44 cellular contexts compared by ENCODE assay signal in genomic region chr19:16005925-16006324, GRCh38. TPM values are rescaled to one million over a fixed set of nuclear protein-coding genes. Genes with fewer than 3 reads are reported as not detected.
"Had no signal": no experiment of that assay in that cellular context is flagged by ENCODE, and none has a peak within 500 bp of the region (broad histone marks: within the 10 kb centered on the region; RNA-seq: fewer than 3 reads in every experiment).

No MANE protein-coding gene starts in this region.

- H3K4me1 Mint-ChIP-seq: brain had no signal

- ATAC-seq: activated naive CD4-positive, alpha-beta T cell treated with anti-CD3 and anti-CD28 coated beads, Interleukin-2, amount 50 U/mL, for 72 hours; activated naive CD8-positive, alpha-beta T cell treated with anti-CD3 and anti-CD28 coated beads, Interleukin-2, amount 50 U/mL, for 24 hours; activated T-cell treated with anti-CD3 and anti-CD28 coated beads, Interleukin-2, amount 50 U/mL, for 4 hours; activated T-cell treated with anti-CD3 and anti-CD28 coated beads, Interleukin-2, amount 50 U/mL, for 72 hours; activated T-helper 17 cell treated with anti-CD3 and anti-CD28 coated beads, Interleukin-2, amount 50 U/mL, for 72 hours; body of pancreas had no signal

- H3K4me1 ChIP-seq: adrenal gland, breast epithelium had no signal

- H3K36me3 Mint-ChIP-seq: activated naive CD4-positive, alpha-beta T cell treated with anti-CD3 and anti-CD28 coated beads, Interleukin-2, amount 10 ng/mL, durations not matched to agents 7 days and 5 days; activated naive CD4-positive, alpha-beta T cell treated with anti-CD3 and anti-CD28 coated beads, Interleukin-2, amount 50 U/mL, for 24 hours; activated naive CD4-positive, alpha-beta T cell treated with anti-CD3 and anti-CD28 coated beads, Interleukin-2, amount 50 U/mL, for 72 hours; activated naive CD8-positive, alpha-beta T cell treated with anti-CD3 and anti-CD28 coated beads for 36 hours; brain had no signal

- H3K36me3 ChIP-seq: adrenal gland, ascending aorta, brain microvascular endothelial cell, breast epithelium, cardiac muscle cell had no signal

- DNase-seq: activated effector memory CD4-positive, alpha-beta T cell treated with anti-CD3 and anti-CD28 coated beads, Interleukin-2, amount 50 U/mL, for 16 hours; activated effector memory CD4-positive, alpha-beta T cell treated with Interleukin-2 at 50 U/mL for 16 hours; activated gamma-delta T cell; activated gamma-delta T cell treated with Interleukin-2 at 50 U/mL for 16 hours; activated naive CD4-positive, alpha-beta T cell; activated naive CD4-positive, alpha-beta T cell treated with anti-CD3 and anti-CD28 coated beads for 36 hours; activated naive CD4-positive, alpha-beta T cell treated with anti-CD3 and anti-CD28 coated beads, Interleukin-2, amount 10 ng/mL, durations not matched to agents 7 days and 5 days; activated naive CD4-positive, alpha-beta T cell treated with anti-CD3 and anti-CD28 coated beads, Interleukin-2, amount 50 U/mL, for 16 hours; activated naive CD4-positive, alpha-beta T cell treated with Interleukin-2 at 50 U/mL for 16 hours; activated naive CD8-positive, alpha-beta T cell treated with anti-CD3 and anti-CD28 coated beads for 36 hours; activated naive CD8-positive, alpha-beta T cell treated with anti-CD3 and anti-CD28 coated beads, Interleukin-2, amount 10 ng/mL, durations not matched to agents 7 days and 5 days; activated naive CD8-positive, alpha-beta T cell treated with anti-CD3 and anti-CD28 coated beads, Interleukin-2, amount 50 U/mL, for 24 hours; activated T-cell treated with anti-CD3 and anti-CD28 coated beads for 4 hours; activated T-cell treated with anti-CD3 and anti-CD28 coated beads, Interleukin-2, amount 50 U/mL, for 1 hour; activated T-cell treated with anti-CD3 and anti-CD28 coated beads, Interleukin-2, amount 50 U/mL, for 24 hours; activated T-cell treated with anti-CD3 and anti-CD28 coated beads, Interleukin-2, amount 50 U/mL, for 4 hours; activated T-cell treated with anti-CD3 and anti-CD28 coated beads, Interleukin-2, amount 50 U/mL, for 48 hours; activated T-cell treated with anti-CD3 and anti-CD28 coated beads, Interleukin-2, amount 50 U/mL, for 72 hours; adrenal gland; amniotic stem cell; amygdala; anterior cingulate cortex; body of pancreas; brain microvascular endothelial cell; caudate nucleus; central memory CD4-positive, alpha-beta T cell; cerebellar nuclear complex had no signal

- H3K4me3 ChIP-seq: adrenal gland, ascending aorta, body of pancreas, breast epithelium, cardiac muscle cell had no signal

- H3K9me3 Mint-ChIP-seq: activated naive CD4-positive, alpha-beta T cell treated with anti-CD3 and anti-CD28 coated beads for 36 hours; activated naive CD4-positive, alpha-beta T cell treated with anti-CD3 and anti-CD28 coated beads, Interleukin-2, amount 10 ng/mL, durations not matched to agents 7 days and 5 days; activated naive CD4-positive, alpha-beta T cell treated with anti-CD3 and anti-CD28 coated beads, Interleukin-2, amount 50 U/mL, for 24 hours; activated naive CD4-positive, alpha-beta T cell treated with anti-CD3 and anti-CD28 coated beads, Interleukin-2, amount 50 U/mL, for 72 hours; activated naive CD8-positive, alpha-beta T cell treated with anti-CD3 and anti-CD28 coated beads for 36 hours; activated naive CD8-positive, alpha-beta T cell treated with anti-CD3 and anti-CD28 coated beads, Interleukin-2, amount 10 ng/mL, durations not matched to agents 7 days and 5 days; activated naive CD8-positive, alpha-beta T cell treated with anti-CD3 and anti-CD28 coated beads, Interleukin-2, amount 50 U/mL, for 24 hours; activated T-cell treated with anti-CD3 and anti-CD28 coated beads, Interleukin-2, amount 50 U/mL, for 24 hours; activated T-cell treated with anti-CD3 and anti-CD28 coated beads, Interleukin-2, amount 50 U/mL, for 4 hours; activated T-cell treated with anti-CD3 and anti-CD28 coated beads, Interleukin-2, amount 50 U/mL, for 72 hours; activated T-helper 1 cell treated with anti-CD3 and anti-CD28 coated beads, Interleukin-12 subunit alpha, Interleukin-12 subunit beta, Interleukin-2, Interleukin-4 antibody, amounts not matched to agents 30 ng/mL and 10 ng/mL and 1 ng/mL, durations not matched to agents 14 hours and 24 hours and 36 hours; activated T-helper 17 cell treated with anti-CD3 and anti-CD28 coated beads, Interleukin-2, amount 50 U/mL, for 72 hours; activated T-helper 2 cell treated with anti-CD3 and anti-CD28 coated beads, Interferon-gamma antibody, Interleukin-2, Interleukin-4, amounts not matched to agents 10 μg/mL and 5 μg/mL and 100 μg/mL, durations not matched to agents 14 hours and 24 hours and 36 hours; central memory CD8-positive, alpha-beta T cell had no signal

- H3K27me3 Mint-ChIP-seq: activated naive CD4-positive, alpha-beta T cell treated with anti-CD3 and anti-CD28 coated beads, Interleukin-2, amount 10 ng/mL, durations not matched to agents 7 days and 5 days; activated naive CD4-positive, alpha-beta T cell treated with anti-CD3 and anti-CD28 coated beads, Interleukin-2, amount 50 U/mL, for 24 hours; activated naive CD8-positive, alpha-beta T cell; activated naive CD8-positive, alpha-beta T cell treated with anti-CD3 and anti-CD28 coated beads for 36 hours; activated naive CD8-positive, alpha-beta T cell treated with anti-CD3 and anti-CD28 coated beads, Interleukin-2, amount 10 ng/mL, durations not matched to agents 7 days and 5 days; activated naive CD8-positive, alpha-beta T cell treated with anti-CD3 and anti-CD28 coated beads, Interleukin-2, amount 50 U/mL, for 24 hours; activated T-cell treated with anti-CD3 and anti-CD28 coated beads, Interleukin-2, amount 50 U/mL, for 24 hours; activated T-helper 17 cell treated with anti-CD3 and anti-CD28 coated beads, Interleukin-2, amount 50 U/mL, for 72 hours; central memory CD8-positive, alpha-beta T cell had no signal

- H3K27ac ChIP-seq: adrenal gland, ascending aorta, body of pancreas, brain microvascular endothelial cell, breast epithelium, cardiac muscle cell had no signal

- H3K4me3 Mint-ChIP-seq: activated naive CD4-positive, alpha-beta T cell treated with anti-CD3 and anti-CD28 coated beads for 36 hours; activated naive CD4-positive, alpha-beta T cell treated with anti-CD3 and anti-CD28 coated beads, Interleukin-2, amount 10 ng/mL, durations not matched to agents 7 days and 5 days; activated naive CD4-positive, alpha-beta T cell treated with anti-CD3 and anti-CD28 coated beads, Interleukin-2, amount 50 U/mL, for 24 hours; activated naive CD8-positive, alpha-beta T cell; activated naive CD8-positive, alpha-beta T cell treated with anti-CD3 and anti-CD28 coated beads for 36 hours; activated naive CD8-positive, alpha-beta T cell treated with anti-CD3 and anti-CD28 coated beads, Interleukin-2, amount 10 ng/mL, durations not matched to agents 7 days and 5 days; activated naive CD8-positive, alpha-beta T cell treated with anti-CD3 and anti-CD28 coated beads, Interleukin-2, amount 50 U/mL, for 24 hours; activated T-cell treated with anti-CD3 and anti-CD28 coated beads, Interleukin-2, amount 50 U/mL, for 24 hours; activated T-cell treated with anti-CD3 and anti-CD28 coated beads, Interleukin-2, amount 50 U/mL, for 4 hours; activated T-cell treated with anti-CD3 and anti-CD28 coated beads, Interleukin-2, amount 50 U/mL, for 72 hours; activated T-helper 1 cell treated with anti-CD3 and anti-CD28 coated beads, Interleukin-12 subunit alpha, Interleukin-12 subunit beta, Interleukin-2, Interleukin-4 antibody, amounts not matched to agents 30 ng/mL and 10 ng/mL and 1 ng/mL, durations not matched to agents 14 hours and 24 hours and 36 hours; activated T-helper 17 cell treated with anti-CD3 and anti-CD28 coated beads, Interleukin-2, amount 50 U/mL, for 72 hours; brain; central memory CD8-positive, alpha-beta T cell had no signal

- H3K27ac Mint-ChIP-seq: activated naive CD4-positive, alpha-beta T cell treated with anti-CD3 and anti-CD28 coated beads for 36 hours; activated naive CD4-positive, alpha-beta T cell treated with anti-CD3 and anti-CD28 coated beads, Interleukin-2, amount 10 ng/mL, durations not matched to agents 7 days and 5 days; activated naive CD4-positive, alpha-beta T cell treated with anti-CD3 and anti-CD28 coated beads, Interleukin-2, amount 50 U/mL, for 24 hours; activated naive CD4-positive, alpha-beta T cell treated with anti-CD3 and anti-CD28 coated beads, Interleukin-2, amount 50 U/mL, for 72 hours; activated naive CD8-positive, alpha-beta T cell; activated naive CD8-positive, alpha-beta T cell treated with anti-CD3 and anti-CD28 coated beads for 36 hours; activated naive CD8-positive, alpha-beta T cell treated with anti-CD3 and anti-CD28 coated beads, Interleukin-2, amount 10 ng/mL, durations not matched to agents 7 days and 5 days; activated naive CD8-positive, alpha-beta T cell treated with anti-CD3 and anti-CD28 coated beads, Interleukin-2, amount 50 U/mL, for 24 hours; activated T-cell treated with anti-CD3 and anti-CD28 coated beads, Interleukin-2, amount 50 U/mL, for 24 hours; activated T-cell treated with anti-CD3 and anti-CD28 coated beads, Interleukin-2, amount 50 U/mL, for 72 hours; activated T-helper 1 cell treated with anti-CD3 and anti-CD28 coated beads, Interleukin-12 subunit alpha, Interleukin-12 subunit beta, Interleukin-2, Interleukin-4 antibody, amounts not matched to agents 30 ng/mL and 10 ng/mL and 1 ng/mL, durations not matched to agents 14 hours and 24 hours and 36 hours; activated T-helper 17 cell treated with anti-CD3 and anti-CD28 coated beads, Interleukin-2, amount 50 U/mL, for 72 hours; activated T-helper 2 cell treated with anti-CD3 and anti-CD28 coated beads, Interferon-gamma antibody, Interleukin-2, Interleukin-4, amounts not matched to agents 10 μg/mL and 5 μg/mL and 100 μg/mL, durations not matched to agents 14 hours and 24 hours and 36 hours; brain had no signal

- H3K27me3 ChIP-seq: adrenal gland, ascending aorta, body of pancreas, brain microvascular endothelial cell, breast epithelium, cardiac muscle cell had no signal

- H3K9me3 ChIP-seq: adrenal gland, ascending aorta, body of pancreas, breast epithelium had no signal

RNA-seq across cellular contexts. Expression of gene OR10H4, which starts 57.1 kb away (rescaled TPM):
- total RNA-seq: activated naive CD4-positive, alpha-beta T cell treated with anti-CD3 and anti-CD28 coated beads for 36 hours; activated naive CD4-positive, alpha-beta T cell treated with anti-CD3 and anti-CD28 coated beads, Interleukin-2, amount 50 U/mL, for 72 hours; activated naive CD8-positive, alpha-beta T cell treated with anti-CD3 and anti-CD28 coated beads for 36 hours; activated naive CD8-positive, alpha-beta T cell treated with anti-CD3 and anti-CD28 coated beads, Interleukin-2, amount 10 ng/mL, durations not matched to agents 7 days and 5 days; activated T-cell treated with anti-CD3 and anti-CD28 coated beads, Interleukin-2, amount 50 U/mL, for 4 hours; activated T-cell treated with anti-CD3 and anti-CD28 coated beads, Interleukin-2, amount 50 U/mL, for 72 hours; activated T-helper 1 cell treated with anti-CD3 and anti-CD28 coated beads, Interleukin-12 subunit alpha, Interleukin-12 subunit beta, Interleukin-2, Interleukin-4 antibody, amounts not matched to agents 30 ng/mL and 10 ng/mL and 1 ng/mL, durations not matched to agents 14 hours and 24 hours and 36 hours; activated T-helper 17 cell treated with anti-CD3 and anti-CD28 coated beads, Interleukin-2, amount 50 U/mL, for 72 hours; activated T-helper 2 cell treated with anti-CD3 and anti-CD28 coated beads, Interferon-gamma antibody, Interleukin-2, Interleukin-4, amounts not matched to agents 10 μg/mL and 5 μg/mL and 100 μg/mL, durations not matched to agents 14 hours and 24 hours and 36 hours; adrenal gland; aorta; ascending aorta; astrocyte; body of pancreas; breast epithelium; bronchial epithelial cell; cardiac muscle cell; cardiac septum; cerebellum had no signal
- polyA plus RNA-seq: adipose tissue, adrenal gland, aorta, cardiac muscle cell had no signal
